In the genomic region with DNA sequence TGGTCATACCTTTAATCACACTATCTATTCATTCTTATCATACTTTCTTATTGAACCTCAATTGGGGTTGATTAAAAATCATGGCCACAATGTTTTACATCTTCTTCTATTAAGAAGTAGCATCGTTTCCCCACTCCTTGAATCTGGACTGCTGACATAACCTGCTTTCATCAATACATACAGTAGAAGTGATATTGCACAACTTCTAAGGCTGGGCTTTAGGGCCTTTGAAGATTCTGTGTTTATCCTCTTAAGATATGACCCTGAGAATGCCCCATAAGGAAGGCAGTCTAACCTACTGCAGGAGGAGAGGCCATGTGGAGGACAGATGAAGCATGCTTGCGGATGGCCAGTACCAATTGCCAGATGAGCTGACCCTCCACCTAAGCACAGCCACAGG, we compare ENCODE assay signal across 2 cellular contexts.
TF ChIP-seq lines count a peak whose summit lies in the region.

No MANE protein-coding gene starts in this region.

TF ChIP-seq in HepG2, 621 proteins besides CTCF, POLR2A, EP300 and RAD21:
- TF ChIP-seq ZNF703 (CRISPR knock-in tag; IDR thresholded peaks at IDR 0.05; ENCODE audit: borderline replicate concordance) (no peak), EED (CRISPR knock-in tag; IDR thresholded peaks at IDR 0.05) (no peak), CEBPB (IDR thresholded peaks at IDR 0.05; ENCODE audit: borderline replicate concordance, low read depth, low read length) (peak; percentile 42; the same call in 1 of the 2 replicates), MTF1 (CRISPR knock-in tag; IDR thresholded peaks at IDR 0.05) (no peak), GABPA (IDR thresholded peaks at IDR 0.05; ENCODE audit: low read depth, low read length) (no peak), GABPA (CRISPR knock-in tag; IDR thresholded peaks at IDR 0.05; ENCODE audit: low read depth) (no peak)
- TF ChIP-seq, protein P1, sequence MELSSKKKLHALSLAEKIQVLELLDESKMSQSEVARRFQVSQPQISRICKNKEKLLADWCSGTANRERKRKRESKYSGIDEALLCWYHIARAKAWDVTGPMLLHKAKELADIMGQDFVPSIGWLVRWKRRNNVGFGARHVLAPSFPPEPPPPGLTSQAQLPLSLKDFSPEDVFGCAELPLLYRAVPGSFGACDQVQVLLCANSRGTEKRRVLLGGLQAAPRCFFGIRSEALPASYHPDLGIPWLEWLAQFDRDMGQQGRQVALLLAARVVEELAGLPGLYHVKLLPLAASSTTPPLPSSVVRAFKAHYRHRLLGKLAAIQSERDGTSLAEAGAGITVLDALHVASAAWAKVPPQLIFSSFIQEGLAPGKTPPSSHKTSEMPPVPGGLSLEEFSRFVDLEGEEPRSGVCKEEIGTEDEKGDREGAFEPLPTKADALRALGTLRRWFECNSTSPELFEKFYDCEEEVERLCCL (CRISPR knock-in tag; IDR thresholded peaks at IDR 0.05; ENCODE audit: borderline replicate concordance), result no peak
- TF ChIP-seq, protein P2, sequence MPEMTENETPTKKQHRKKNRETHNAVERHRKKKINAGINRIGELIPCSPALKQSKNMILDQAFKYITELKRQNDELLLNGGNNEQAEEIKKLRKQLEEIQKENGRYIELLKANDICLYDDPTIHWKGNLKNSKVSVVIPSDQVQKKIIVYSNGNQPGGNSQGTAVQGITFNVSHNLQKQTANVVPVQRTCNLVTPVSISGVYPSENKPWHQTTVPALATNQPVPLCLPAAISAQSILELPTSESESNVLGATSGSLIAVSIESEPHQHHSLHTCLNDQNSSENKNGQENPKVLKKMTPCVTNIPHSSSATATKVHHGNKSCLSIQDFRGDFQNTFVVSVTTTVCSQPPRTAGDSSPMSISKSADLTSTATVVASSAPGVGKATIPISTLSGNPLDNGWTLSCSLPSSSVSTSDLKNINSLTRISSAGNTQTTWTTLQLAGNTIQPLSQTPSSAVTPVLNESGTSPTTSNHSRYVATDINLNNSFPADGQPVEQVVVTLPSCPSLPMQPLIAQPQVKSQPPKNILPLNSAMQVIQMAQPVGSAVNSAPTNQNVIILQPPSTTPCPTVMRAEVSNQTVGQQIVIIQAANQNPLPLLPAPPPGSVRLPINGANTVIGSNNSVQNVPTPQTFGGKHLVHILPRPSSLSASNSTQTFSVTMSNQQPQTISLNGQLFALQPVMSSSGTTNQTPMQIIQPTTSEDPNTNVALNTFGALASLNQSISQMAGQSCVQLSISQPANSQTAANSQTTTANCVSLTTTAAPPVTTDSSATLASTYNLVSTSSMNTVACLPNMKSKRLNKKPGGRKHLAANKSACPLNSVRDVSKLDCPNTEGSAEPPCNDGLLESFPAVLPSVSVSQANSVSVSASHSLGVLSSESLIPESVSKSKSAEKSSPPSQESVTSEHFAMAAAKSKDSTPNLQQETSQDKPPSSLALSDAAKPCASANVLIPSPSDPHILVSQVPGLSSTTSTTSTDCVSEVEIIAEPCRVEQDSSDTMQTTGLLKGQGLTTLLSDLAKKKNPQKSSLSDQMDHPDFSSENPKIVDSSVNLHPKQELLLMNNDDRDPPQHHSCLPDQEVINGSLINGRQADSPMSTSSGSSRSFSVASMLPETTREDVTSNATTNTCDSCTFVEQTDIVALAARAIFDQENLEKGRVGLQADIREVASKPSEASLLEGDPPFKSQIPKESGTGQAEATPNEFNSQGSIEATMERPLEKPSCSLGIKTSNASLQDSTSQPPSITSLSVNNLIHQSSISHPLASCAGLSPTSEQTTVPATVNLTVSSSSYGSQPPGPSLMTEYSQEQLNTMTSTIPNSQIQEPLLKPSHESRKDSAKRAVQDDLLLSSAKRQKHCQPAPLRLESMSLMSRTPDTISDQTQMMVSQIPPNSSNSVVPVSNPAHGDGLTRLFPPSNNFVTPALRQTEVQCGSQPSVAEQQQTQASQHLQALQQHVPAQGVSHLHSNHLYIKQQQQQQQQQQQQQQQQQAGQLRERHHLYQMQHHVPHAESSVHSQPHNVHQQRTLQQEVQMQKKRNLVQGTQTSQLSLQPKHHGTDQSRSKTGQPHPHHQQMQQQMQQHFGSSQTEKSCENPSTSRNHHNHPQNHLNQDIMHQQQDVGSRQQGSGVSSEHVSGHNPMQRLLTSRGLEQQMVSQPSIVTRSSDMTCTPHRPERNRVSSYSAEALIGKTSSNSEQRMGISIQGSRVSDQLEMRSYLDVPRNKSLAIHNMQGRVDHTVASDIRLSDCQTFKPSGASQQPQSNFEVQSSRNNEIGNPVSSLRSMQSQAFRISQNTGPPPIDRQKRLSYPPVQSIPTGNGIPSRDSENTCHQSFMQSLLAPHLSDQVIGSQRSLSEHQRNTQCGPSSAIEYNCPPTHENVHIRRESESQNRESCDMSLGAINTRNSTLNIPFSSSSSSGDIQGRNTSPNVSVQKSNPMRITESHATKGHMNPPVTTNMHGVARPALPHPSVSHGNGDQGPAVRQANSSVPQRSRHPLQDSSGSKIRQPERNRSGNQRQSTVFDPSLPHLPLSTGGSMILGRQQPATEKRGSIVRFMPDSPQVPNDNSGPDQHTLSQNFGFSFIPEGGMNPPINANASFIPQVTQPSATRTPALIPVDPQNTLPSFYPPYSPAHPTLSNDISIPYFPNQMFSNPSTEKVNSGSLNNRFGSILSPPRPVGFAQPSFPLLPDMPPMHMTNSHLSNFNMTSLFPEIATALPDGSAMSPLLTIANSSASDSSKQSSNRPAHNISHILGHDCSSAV (CRISPR knock-in tag; IDR thresholded peaks at IDR 0.05; ENCODE audit: borderline replicate concordance), result no peak

TF ChIP-seq in IMR-90, 13 proteins besides CTCF, POLR2A, EP300 and RAD21:
- no peak for TF ChIP-seq RFX5 (IDR thresholded peaks at IDR 0.05; ENCODE audit: low read depth, low read length)
- no peak for TF ChIP-seq SMC3 (IDR thresholded peaks at IDR 0.05; ENCODE audit: low read depth, low read length)
- no peak for TF ChIP-seq MAFK (IDR thresholded peaks at IDR 0.05; ENCODE audit: low read depth, low read length)
- TF ChIP-seq CHD1 (IDR thresholded peaks at IDR 0.05; ENCODE audit: low read depth, low read length), result no peak
- TF ChIP-seq CEBPB (IDR thresholded peaks at IDR 0.05; ENCODE audit: low read depth, low read length), result peak; percentile 57; the same call in 1 of the 2 replicates
